Comparison of ENCODE assay signal across 10 cellular contexts in the genomic region with DNA sequence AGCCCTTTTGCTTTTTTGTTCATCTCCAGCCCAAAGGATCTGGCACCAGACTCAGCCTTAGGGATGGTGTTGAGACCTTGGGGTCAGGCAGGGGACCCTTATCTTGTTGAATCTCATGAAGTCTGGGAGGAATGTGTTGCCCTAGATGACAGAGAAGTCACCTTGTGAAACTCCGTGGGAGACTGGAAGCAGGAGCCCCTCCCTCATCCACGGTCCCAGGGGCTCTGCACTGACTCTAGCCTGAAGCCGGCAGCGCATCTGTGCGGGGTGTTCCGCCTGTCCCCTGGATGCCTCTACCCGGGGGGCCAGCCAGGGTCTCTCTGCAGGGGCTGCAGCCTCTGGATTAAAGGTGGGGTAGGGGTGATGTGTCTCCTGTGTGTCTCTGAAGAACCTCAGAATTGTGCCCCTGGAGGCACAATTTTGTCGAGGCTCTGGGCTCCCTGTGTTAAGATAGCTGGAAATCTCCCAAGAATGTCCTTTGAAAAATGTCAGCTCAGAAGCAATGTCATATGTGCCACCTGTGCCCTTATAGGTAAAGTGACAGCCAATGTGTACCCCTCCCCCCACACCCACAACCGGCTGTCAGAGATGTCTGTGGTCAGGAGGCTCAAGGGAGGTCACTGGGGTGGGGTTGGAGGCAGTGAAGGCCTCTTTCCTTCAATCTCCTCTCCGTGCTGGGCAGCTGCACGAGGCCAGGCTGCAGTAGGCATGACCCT. TPM values are rescaled to one million over a fixed set of nuclear protein-coding genes. Genes with fewer than 3 reads are reported as not detected.
DNase-seq lines count a peak whose midpoint lies in the region; ATAC-seq and TF ChIP-seq lines count a peak whose summit lies in the region.
"Had no signal": no experiment of that assay in that cellular context is flagged by ENCODE, and none has a peak within 500 bp of the region (broad histone marks: within the 10 kb centered on the region; RNA-seq: fewer than 3 reads in every experiment).

No MANE protein-coding gene starts in this region.

- H3K79me2 ChIP-seq in fibroblast of lung (ENCODE audit: control insufficient read depth, insufficient read depth, low read length): no peaks in the 10 kb centered on the region

- POLR2A ChIA-PET in Panc1 (lab: Charles Lee): no interaction called here

- in situ Hi-C loops in Panc1 (cut with HindIII; ENCODE audit: low pct_unique_long_range_greater_than_20kb, low sequenced_read_pairs): no loop called here

- peak overlapping the region; percentile 38 for H3K4me2 ChIP-seq in fibroblast of lung (ENCODE audit: extremely low read depth, insufficient read depth, low read length)

- no peaks in the 10 kb centered on the region for H3K36me3 ChIP-seq in BE2C
- no peaks in the 10 kb centered on the region for H3K36me3 ChIP-seq in Panc1 (ENCODE audit: control insufficient read depth, insufficient read depth, low read length)
- H3K36me3 ChIP-seq in fibroblast of lung (ENCODE audit: control insufficient read depth, insufficient read depth, low read length): no peaks in the 10 kb centered on the region
- H3K36me3 ChIP-seq in ovary: no peaks in the 10 kb centered on the region

- no TSS peak for BruUV-seq in Panc1 (replicated peaks; lab: Mats Ljungman, UMichigan)

- no peak overlapping the region for H3K9ac ChIP-seq in fibroblast of lung (ENCODE audit: insufficient read depth, low read length)

- H3K27ac ChIP-seq in Panc1 (ENCODE audit: low read length) (peak overlapping the region; percentile 85; the same call in 1 of the 2 replicates), fibroblast of lung (ENCODE audit: insufficient read depth, low read length) (peak overlapping the region; percentile 27), ovary (peak overlapping the region; percentile 68 to 88)

- CTCF ChIA-PET in Panc1 (lab: Charles Lee): no interaction called here

- intact Hi-C loops in Panc1 (cut with micrococcal nuclease; ENCODE audit: unreplicated experiment) (no loop called here), ovary (cut with DNase I) (no loop called here)

- 53 to 55% (median 55%) methylated on average over 11 of the region's 11 CpGs for WGBS in ovary, 3 donors

- H3K27me3 ChIP-seq in BE2C: no peaks in the 10 kb centered on the region
- H3K27me3 ChIP-seq in Panc1 (ENCODE audit: control insufficient read depth, insufficient read depth, low read length): no peaks in the 10 kb centered on the region
- no peaks in the 10 kb centered on the region for H3K27me3 ChIP-seq in fibroblast of lung (ENCODE audit: control insufficient read depth, insufficient read depth, low read length)
- no peaks in the 10 kb centered on the region for H3K27me3 ChIP-seq in ovary

- H3K4me3 ChIP-seq in BE2C (ENCODE audit: low read depth, low read length) (peak overlapping the region; percentile 29; the same call in 1 of the 2 replicates), Panc1 (ENCODE audit: low read depth in 2 of 2, low read length in 2 of 2) (no peak overlapping the region), fibroblast of lung (replicated peaks in 1 of 4; ENCODE audit: control extremely low read depth in 1 of 4, insufficient read depth in 1 of 4, low read depth in 3 of 4, low read length in 4 of 4) (peak overlapping the region in 1 of 4 experiments; percentile 30), ovary (peak overlapping the region; percentile 7)
- H3K4me3 ChIP-seq: K562 had no signal

- peak overlapping the region; percentile 37 for H2AFZ ChIP-seq in fibroblast of lung (ENCODE audit: low read length)

- no peaks in the 10 kb centered on the region for H3K9me3 ChIP-seq in BE2C
- no peaks in the 10 kb centered on the region for H3K9me3 ChIP-seq in Panc1 (ENCODE audit: control insufficient read depth, insufficient read depth, low read depth, low read length)
- H3K9me3 ChIP-seq in fibroblast of lung (ENCODE audit: control insufficient read depth, insufficient read depth, low read depth, low read length): no peaks in the 10 kb centered on the region
- H3K9me3 ChIP-seq in ovary: no peaks in the 10 kb centered on the region

- TF ChIP-seq EP300 in ovary (IDR thresholded peaks at IDR 0.05): no peak

- DNase-seq in BE2C: peak; percentile 48
- no peak for DNase-seq in Panc1 (ENCODE audit: low read depth, low spot score)
- no peak for DNase-seq in fibroblast of lung (ENCODE audit: low read depth in 2 of 2)
- DNase-seq in ovary: no peak
- DNase-seq in stimulated activated naive CD4-positive, alpha-beta T cell (lab: John Stamatoyannopoulos, UW): no peak
- DNase-seq in activated CD8-positive, alpha-beta memory T cell treated with anti-CD3 and anti-CD28 coated beads for 24 hours: no peak
- no peak for DNase-seq in T1000 (lab: John Stamatoyannopoulos, UW)
- DNase-seq: activated T-cell treated with anti-CD3 and anti-CD28 coated beads, Interleukin-2, amount 50 U/mL, for 24 hours had no signal

- no peak for TF ChIP-seq CTCF in BE2C (IDR thresholded peaks at IDR 0.05; ENCODE audit: low read depth, low read length)
- TF ChIP-seq CTCF in Panc1 (IDR thresholded peaks at IDR 0.05): no peak
- TF ChIP-seq CTCF in fibroblast of lung (conservative IDR thresholded peaks at IDR 0.05 in 1 of 2, IDR thresholded peaks at IDR 0.05 in 1 of 2; ENCODE audit: low read depth in 1 of 2, low read length in 2 of 2): no peak
- TF ChIP-seq CTCF in ovary (IDR thresholded peaks at IDR 0.05): no peak

- peaks cover 28% of the 10 kb centered on the region for H3K4me1 ChIP-seq in BE2C
- peaks cover 35% of the 10 kb centered on the region for H3K4me1 ChIP-seq in Panc1 (ENCODE audit: control insufficient read depth, insufficient read depth, low read length)
- H3K4me1 ChIP-seq in fibroblast of lung (ENCODE audit: control insufficient read depth, extremely low read depth, insufficient read depth, low read length): peaks cover 27% of the 10 kb centered on the region
- peaks cover 20% of the 10 kb centered on the region for H3K4me1 ChIP-seq in ovary (ENCODE audit: insufficient read depth)

- H4K20me1 ChIP-seq in fibroblast of lung (ENCODE audit: control insufficient read depth, extremely low read depth, insufficient read depth, low read length): no peaks in the 10 kb centered on the region

- TF ChIP-seq POLR2A in ovary (IDR thresholded peaks at IDR 0.05): no peak

- no peak for ATAC-seq in Panc1
- ATAC-seq in GM21825 (IDR thresholded peaks at IDR 0.05; ENCODE audit: unreplicated experiment): no peak

RNA-seq across cellular contexts. Expression of a gene that starts 32.1 kb away (rescaled TPM):
- 63.5 TPM for polyA plus RNA-seq in BE2C (2012; ENCODE audit: insufficient read depth, insufficient read length, low read depth)
- total RNA-seq in Panc1 (2021; ENCODE audit: unreplicated experiment): 65.9 TPM
- 69.7 TPM for polyA plus RNA-seq in Panc1 (2012; ENCODE audit: insufficient read length)
- total RNA-seq in fibroblast of lung: 31.3 and 34.2 TPM in 2 replicates
- 16.9 and 20.9 TPM in 2 replicates for polyA plus RNA-seq in fibroblast of lung
- 24.2 and 28.9 TPM in 2 replicates for polyA plus RNA-seq in fibroblast of lung (2012)
- 33.7 and 42.3 TPM in 2 replicates for polyA minus RNA-seq in fibroblast of lung (ENCODE audit: low replicate concordance)
- total RNA-seq in ovary: 100 to 1,000 TPM in 5 of 7 donors, 10 to 100 TPM in 2; 82.4 to 171 (median 120) TPM
- 100 to 1,000 TPM in 1 of 2 donors, 10 to 100 TPM in 1; 59.0 to 106 TPM for polyA plus RNA-seq in ovary

Comparison
In these comparisons a context has a peak if more than half of its experiments do, and no peak if none do; other contexts are left out.
1. H3K4me3 ChIP-seq: peak in BE2C (single experiment) and ovary (single experiment); none in Panc1 (0 of 2).
2. H3K27ac ChIP-seq: peak in every context shown above with its lines; median percentile 85 in Panc1; 78 in ovary; 27 in fibroblast of lung.